ENCODE assay signal across 11 cellular contexts in genomic region chr11:126139541-126140091, GRCh38.
A peak's percentile ranks its signal among the peaks of the same experiment; 100 is the strongest.
DNase-seq lines count a peak whose midpoint lies in the region; ATAC-seq and TF ChIP-seq lines count a peak whose summit lies in the region.
"Had no signal": no experiment of that assay in that cellular context is flagged by ENCODE, and none has a peak within 500 bp of the region (broad histone marks: within the 10 kb centered on the region; RNA-seq: fewer than 3 reads in every experiment).

No MANE protein-coding gene starts in this region.

- peaks cover 16% of the 10 kb centered on the region for H3F3A ChIP-seq in GM23248 (ENCODE audit: insufficient read depth)

- no peaks in the 10 kb centered on the region for H3K79me2 ChIP-seq in GM23248 (ENCODE audit: insufficient read depth)

- in situ Hi-C loops in GM23248 (cut with MboI): no loop called here

- H3K9me2 ChIP-seq in GM23248 (ENCODE audit: insufficient read depth): no peaks in the 10 kb centered on the region

- H3K9ac ChIP-seq in GM23248: no peak overlapping the region

- TF ChIP-seq CTCF in VCaP (conservative IDR thresholded peaks at IDR 0.05) (no peak), cardiac muscle cell (IDR thresholded peaks at IDR 0.05; ENCODE audit: low read depth, low read length) (no peak)

- WGBS in GM23248 (ENCODE audit: low coverage in 1 of 2, low lambda C conversion rate in 2 of 2, missing lambda C conversion rate in 2 of 2), 2 experiments: 12 to 22% methylated on average over 5 of the region's 5 CpGs

- H3K27me3 ChIP-seq in GM23248 (replicated peaks; ENCODE audit: insufficient read depth) (no peaks in the 10 kb centered on the region), cardiac muscle cell (no peaks in the 10 kb centered on the region)

- H2AFZ ChIP-seq in GM23248: no peak overlapping the region

- H3K36me3 ChIP-seq in GM23248 (ENCODE audit: low read depth) (no peaks in the 10 kb centered on the region), cardiac muscle cell (no peaks in the 10 kb centered on the region)

- H3K4me3 ChIP-seq in GM23248 (0 out of 2 replicates have a peak overlapping the region, but pooled peaks have one; percentile 2), cardiac muscle cell (no peak overlapping the region)
- H3K4me3 ChIP-seq: mucosa of descending colon had no signal

- DNase-seq in GM23248 (peak; percentile 59), cardiac muscle cell (ENCODE audit: low read depth in 1 of 2, low spot score in 1 of 2) (peak; percentile 58 to 95), sciatic nerve (ENCODE audit: low spot score) (no peak), GM19240 (ENCODE audit: insufficient read length, low spot score) (no peak), NCI-H748 (lab: John Stamatoyannopoulos, UW; ENCODE audit: unreplicated experiment) (no peak)
- DNase-seq in central memory CD4-positive, alpha-beta T cell: no peak
- DNase-seq: mucosa of descending colon; NCI-H1417 treated with DMSO at 0.1 percent for 48 hours; stimulated activated naive CD4-positive, alpha-beta T cell had no signal

- ATAC-seq in sciatic nerve (peak; percentile 5), HG02588 (IDR thresholded peaks at IDR 0.05; ENCODE audit: unreplicated experiment) (no peak)

- H3K27ac ChIP-seq in GM23248: no peak overlapping the region
- peak overlapping the region; percentile 86 for H3K27ac ChIP-seq in VCaP
- H3K27ac ChIP-seq in cardiac muscle cell: no peak overlapping the region

- H3K4me1 ChIP-seq in GM23248 (ENCODE audit: insufficient read depth) (peaks cover 42% of the 10 kb centered on the region), cardiac muscle cell (ENCODE audit: low read depth) (peaks cover 26% of the 10 kb centered on the region)

- H3K4me2 ChIP-seq in GM23248 (ENCODE audit: unreplicated experiment): peak overlapping the region; percentile 73

- H3K9me3 ChIP-seq in GM23248 (ENCODE audit: low read depth) (no peaks in the 10 kb centered on the region), cardiac muscle cell (ENCODE audit: low read depth) (no peaks in the 10 kb centered on the region)
- H3K9me3 ChIP-seq: mucosa of descending colon had no signal

- no peaks in the 10 kb centered on the region for H4K20me1 ChIP-seq in GM23248 (ENCODE audit: insufficient read depth)

- intact Hi-C loops in sciatic nerve (cut with DNase I): no loop called here

Comparison
In these comparisons a context has a peak if more than half of its experiments do, and no peak if none do; other contexts are left out.
1. DNase-seq: peak in GM23248 (single experiment) and cardiac muscle cell (2 of 2); none in sciatic nerve (single experiment), GM19240 (single experiment), central memory CD4-positive, alpha-beta T cell (single experiment) and NCI-H748 (single experiment).